In the genomic region with DNA sequence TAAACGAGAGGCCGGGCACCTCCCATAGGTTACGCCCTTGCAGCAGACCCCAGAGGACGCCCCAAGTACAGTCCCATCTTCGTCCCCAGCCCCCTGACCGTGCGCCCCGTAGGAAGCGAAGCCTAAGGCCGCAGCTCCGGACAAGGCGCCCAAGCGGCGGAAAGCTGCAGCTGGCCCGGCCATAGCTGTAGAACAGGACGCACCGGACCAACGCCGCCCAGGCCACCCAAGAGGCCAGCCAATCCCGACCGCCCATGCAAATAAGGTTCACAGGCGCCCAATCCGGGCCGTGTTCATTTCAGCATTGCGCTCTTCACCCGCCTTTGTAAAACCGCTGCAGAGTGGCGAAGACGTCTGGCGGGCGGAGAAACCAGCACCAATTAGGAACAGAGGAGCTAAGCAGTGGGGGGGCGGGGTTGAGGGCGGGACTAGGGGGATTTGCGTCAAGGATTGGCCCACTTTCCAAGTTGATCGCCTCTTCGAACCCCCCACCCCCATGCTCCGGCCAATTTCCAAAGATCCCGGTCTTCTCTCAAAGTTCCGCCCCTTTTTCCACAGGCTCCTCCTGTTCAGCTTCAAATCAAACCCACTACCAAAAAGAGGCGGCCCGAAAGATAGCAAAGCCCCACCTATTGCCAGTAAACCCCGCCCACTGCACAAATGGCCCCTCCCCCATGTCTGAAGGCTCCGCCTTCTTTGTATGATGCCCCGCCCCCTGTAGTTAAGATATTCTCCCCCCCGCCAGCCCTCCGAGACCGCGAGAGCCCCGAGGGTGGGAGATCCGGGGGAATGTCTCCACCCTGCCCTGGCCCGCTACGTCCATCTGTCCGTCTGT, we compare ENCODE assay signal across 8 cellular contexts. TPM values are rescaled to one million over a fixed set of nuclear protein-coding genes. Genes with fewer than 3 reads are reported as not detected.
DNase-seq lines count a peak whose midpoint lies in the region; ATAC-seq and TF ChIP-seq lines count a peak whose summit lies in the region.

TSS of gene TMEM256 (minus strand) at position 196 of the 835 bp plus-strand sequence. CDS start at position 183, 13 bp downstream.

- H3K9me3 Mint-ChIP-seq in activated T-cell treated with anti-CD3 and anti-CD28 coated beads, Interleukin-2, amount 50 U/mL, for 4 hours: no peaks in the 10 kb centered on the region

- no peak for TF ChIP-seq CTCF in Panc1 (IDR thresholded peaks at IDR 0.05)

- intact Hi-C loops in Panc1 (cut with micrococcal nuclease; ENCODE audit: unreplicated experiment): no loop called here

- H3K4me1 ChIP-seq in Panc1 (ENCODE audit: control insufficient read depth, insufficient read depth, low read length) (peaks cover 3% of the 10 kb centered on the region), esophagus (ENCODE audit: control insufficient read depth in 2 of 2, insufficient read depth in 2 of 2, low read length in 1 of 2) (peaks cover 2 to 6% of the 10 kb centered on the region in 2 donors), mucosa of stomach (ENCODE audit: control insufficient read depth, insufficient read depth, low read length) (peaks cover 8% of the 10 kb centered on the region)

- DNase-seq in DMS153 (lab: John Stamatoyannopoulos, UW) (peak; percentile 95), KBM-7 (peak; percentile 99), Panc1 (ENCODE audit: low read depth, low spot score) (peak; percentile 96)
- DNase-seq in activated T-cell treated with anti-CD3 and anti-CD28 coated beads, Interleukin-2, amount 50 U/mL, for 4 hours: peak; percentile 90
- DNase-seq in stimulated activated CD8-positive, alpha-beta memory T cell treated with anti-CD3 and anti-CD28 coated beads, Interleukin-7, amount 100 ng/mL, for 1 hour (ENCODE audit: low read depth in 2 of 2): peak; percentile 87 to 88

- 1% methylated on average over 53 of the region's 53 CpGs for WGBS in esophagus, 2 donors

- peak; percentile 75 for ATAC-seq in GM21717 (IDR thresholded peaks at IDR 0.05; ENCODE audit: unreplicated experiment)
- ATAC-seq in Panc1: peak; percentile 96
- ATAC-seq in activated T-cell treated with anti-CD3 and anti-CD28 coated beads, Interleukin-2, amount 50 U/mL, for 4 hours: peak; percentile 91 to 94

- CTCF ChIA-PET in Panc1 (lab: Charles Lee): interaction anchor here (0.7 to 1.1 kb wide), 3 partner anchors 15 to 148 kb away, joined by 4 to 5 read pairs (median 4); no protein-coding TSS in a partner anchor

- H3K4me1 Mint-ChIP-seq in activated T-cell treated with anti-CD3 and anti-CD28 coated beads, Interleukin-2, amount 50 U/mL, for 4 hours (ENCODE audit: low read depth): peaks cover 13% of the 10 kb centered on the region

- in situ Hi-C loops in KBM-7 (cut with MboI; ENCODE audit: low pct_unique_long_range_greater_than_20kb, low sequenced_read_pairs): no loop called here
- in situ Hi-C loops in Panc1 (cut with HindIII; ENCODE audit: low pct_unique_long_range_greater_than_20kb, low sequenced_read_pairs): no loop called here

- no peaks in the 10 kb centered on the region for H3K27me3 Mint-ChIP-seq in activated T-cell treated with anti-CD3 and anti-CD28 coated beads, Interleukin-2, amount 50 U/mL, for 4 hours (ENCODE audit: low read depth)

- H3K9me3 ChIP-seq in Panc1 (ENCODE audit: control insufficient read depth, insufficient read depth, low read depth, low read length) (no peaks in the 10 kb centered on the region), esophagus (ENCODE audit: control insufficient read depth in 2 of 2, insufficient read depth in 1 of 2, low read depth in 1 of 2, low read length in 1 of 2) (no peaks in the 10 kb centered on the region), mucosa of stomach (ENCODE audit: control insufficient read depth, low read length) (no peaks in the 10 kb centered on the region)

- POLR2A ChIA-PET in Panc1 (lab: Charles Lee): interaction anchor here (0.6 to 1.6 kb wide), 4 partner anchors 31 to 1963 kb away, joined by 3 to 9 read pairs (median 4); partner anchors contain the start of genes POLR2A and TMEM102

- peak within 1 kb of the TSS; percentile 76 for H3K27ac ChIP-seq in Panc1 (ENCODE audit: low read length)
- peak within 1 kb of the TSS; percentile 80 to 98 for H3K27ac ChIP-seq in esophagus (ENCODE audit: low read depth in 2 of 2, low read length in 1 of 2)

- H3K36me3 Mint-ChIP-seq in activated T-cell treated with anti-CD3 and anti-CD28 coated beads, Interleukin-2, amount 50 U/mL, for 4 hours (ENCODE audit: insufficient read depth): no peaks in the 10 kb centered on the region

- H3K4me3 ChIP-seq in Panc1 (ENCODE audit: low read depth in 2 of 2, low read length in 2 of 2) (peak within 1 kb of the TSS; percentile 61 to 63), esophagus (ENCODE audit: low read depth in 1 of 2, low read length in 2 of 2) (peak within 1 kb of the TSS; percentile 66 to 70), mucosa of stomach (ENCODE audit: low read length) (peak within 1 kb of the TSS; percentile 28)

- H3K4me3 Mint-ChIP-seq in activated T-cell treated with anti-CD3 and anti-CD28 coated beads, Interleukin-2, amount 50 U/mL, for 4 hours: peak within 1 kb of the TSS; percentile 93

- peak within 1 kb of the TSS; percentile 70 for H3K9ac ChIP-seq in mucosa of stomach (ENCODE audit: low read length)

- BruUV-seq in Panc1 (replicated peaks; lab: Mats Ljungman, UMichigan): no TSS peak

- no peaks in the 10 kb centered on the region for H3K27me3 ChIP-seq in Panc1 (ENCODE audit: control insufficient read depth, insufficient read depth, low read length)
- H3K27me3 ChIP-seq in esophagus (ENCODE audit: control insufficient read depth in 1 of 2, insufficient read depth in 2 of 2, low read length in 2 of 2): no peaks in the 10 kb centered on the region
- H3K27me3 ChIP-seq in mucosa of stomach (ENCODE audit: control insufficient read depth, insufficient read depth, low read length): peaks cover 23% of the 10 kb centered on the region

- H3K36me3 ChIP-seq in Panc1 (ENCODE audit: control insufficient read depth, insufficient read depth, low read length): no peaks in the 10 kb centered on the region
- H3K36me3 ChIP-seq in esophagus (ENCODE audit: control insufficient read depth in 2 of 2, insufficient read depth in 2 of 2, low read length in 1 of 2): peaks cover 0 to 4% of the 10 kb centered on the region in 2 donors
- no peaks in the 10 kb centered on the region for H3K36me3 ChIP-seq in mucosa of stomach (ENCODE audit: control insufficient read depth, insufficient read depth, low read length)

RNA-seq across cellular contexts. Expression of gene TMEM256, which starts in this region (rescaled TPM):
- 35.8 TPM for total RNA-seq in Panc1 (2021; ENCODE audit: unreplicated experiment)
- 35.1 TPM for polyA plus RNA-seq in Panc1 (2012; ENCODE audit: insufficient read length)
- total RNA-seq in activated T-cell treated with anti-CD3 and anti-CD28 coated beads, Interleukin-2, amount 50 U/mL, for 4 hours: 10 to 100 TPM; 29.9 to 33.4 (median 32.0) TPM
- polyA plus RNA-seq in esophagus: 100 to 1,000 TPM; 105 to 158 TPM

Comparison
In these comparisons a context has a peak if more than half of its experiments do, and no peak if none do; other contexts are left out.
1. Peak in every context shown above with its lines: DNase-seq, ATAC-seq, H3K4me3 ChIP-seq and H3K27ac ChIP-seq.